Comparison of ENCODE assay signal across 2 cellular contexts in the genomic region with DNA sequence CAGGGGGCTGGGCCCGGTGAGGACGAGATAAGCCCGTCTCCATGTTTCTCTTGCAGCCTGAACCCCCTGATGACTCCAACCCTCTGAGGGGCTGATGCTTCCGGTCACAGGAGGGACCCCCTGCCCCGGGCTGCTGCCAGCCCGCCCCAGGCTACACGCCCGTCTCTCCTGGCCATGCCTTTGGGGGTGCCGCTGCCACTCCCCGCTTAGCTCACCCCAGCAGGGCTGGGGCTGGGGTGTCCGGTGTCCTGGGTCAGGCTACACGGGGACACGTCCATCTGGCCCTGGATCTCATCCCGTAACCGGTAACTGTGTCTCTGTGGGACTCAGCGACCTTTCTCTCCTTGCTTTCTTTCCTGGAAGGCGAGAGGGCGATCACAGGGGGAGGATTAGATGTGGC.
TF ChIP-seq lines count a peak whose summit lies in the region.

No MANE protein-coding gene starts in this region.

TF ChIP-seq in IMR-90, 13 proteins besides CTCF, POLR2A, EP300 and RAD21:
- no peak for TF ChIP-seq RCOR1 (IDR thresholded peaks at IDR 0.05; ENCODE audit: insufficient replicate concordance, low read length)

TF ChIP-seq in K562, 482 proteins besides CTCF, POLR2A, EP300 and RAD21:
- no peak for TF ChIP-seq GTF2A2 (tag; IDR thresholded peaks at IDR 0.05)
- 0 out of 4 replicates have a peak, but pooled peaks of 1 of the 2 experiments have one; percentile 10 for TF ChIP-seq UBTF (IDR thresholded peaks at IDR 0.05; ENCODE audit: borderline replicate concordance in 1 of 2, low read depth in 2 of 2, low read length in 2 of 2)
- TF ChIP-seq ZFP1 (CRISPR knock-in tag; IDR thresholded peaks at IDR 0.05): no peak
- TF ChIP-seq, protein P1, sequence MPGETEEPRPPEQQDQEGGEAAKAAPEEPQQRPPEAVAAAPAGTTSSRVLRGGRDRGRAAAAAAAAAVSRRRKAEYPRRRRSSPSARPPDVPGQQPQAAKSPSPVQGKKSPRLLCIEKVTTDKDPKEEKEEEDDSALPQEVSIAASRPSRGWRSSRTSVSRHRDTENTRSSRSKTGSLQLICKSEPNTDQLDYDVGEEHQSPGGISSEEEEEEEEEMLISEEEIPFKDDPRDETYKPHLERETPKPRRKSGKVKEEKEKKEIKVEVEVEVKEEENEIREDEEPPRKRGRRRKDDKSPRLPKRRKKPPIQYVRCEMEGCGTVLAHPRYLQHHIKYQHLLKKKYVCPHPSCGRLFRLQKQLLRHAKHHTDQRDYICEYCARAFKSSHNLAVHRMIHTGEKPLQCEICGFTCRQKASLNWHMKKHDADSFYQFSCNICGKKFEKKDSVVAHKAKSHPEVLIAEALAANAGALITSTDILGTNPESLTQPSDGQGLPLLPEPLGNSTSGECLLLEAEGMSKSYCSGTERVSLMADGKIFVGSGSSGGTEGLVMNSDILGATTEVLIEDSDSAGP (CRISPR knock-in tag; IDR thresholded peaks at IDR 0.05): no peak
- TF ChIP-seq NR1H2 (CRISPR knock-in tag; IDR thresholded peaks at IDR 0.05): 0 out of 2 replicates have a peak, but pooled peaks have one; percentile 57
- TF ChIP-seq HEY1 (CRISPR knock-in tag; IDR thresholded peaks at IDR 0.05; ENCODE audit: borderline replicate concordance): no peak
- no peak for TF ChIP-seq KHSRP (IDR thresholded peaks at IDR 0.05)
- no peak for TF ChIP-seq HNRNPLL (IDR thresholded peaks at IDR 0.05; ENCODE audit: low read depth, low read length, poor library complexity, severe bottlenecking)
- peak; percentile 49; the same call in 1 of the 2 replicates for TF ChIP-seq ETV5 (CRISPR knock-in tag; IDR thresholded peaks at IDR 0.05; ENCODE audit: low read depth)
- no peak for TF ChIP-seq SREBF2 (CRISPR knock-in tag; IDR thresholded peaks at IDR 0.05)
- no peak for TF ChIP-seq ID3 (CRISPR knock-in tag; IDR thresholded peaks at IDR 0.05)
- TF ChIP-seq ID3 (tag; IDR thresholded peaks at IDR 0.05): 0 out of 2 replicates have a peak, but pooled peaks have one; percentile 25
- TF ChIP-seq CREB1 (IDR thresholded peaks at IDR 0.05): no peak
- no peak for TF ChIP-seq CREB1 (CRISPR knock-in tag; IDR thresholded peaks at IDR 0.05)
